ENCODE assay signal across 11 cellular contexts in genomic region chr12:121568971-121569808, GRCh38. TPM values are rescaled to one million over a fixed set of nuclear protein-coding genes. Genes with fewer than 3 reads are reported as not detected.
DNase-seq lines count a peak whose midpoint lies in the region; ATAC-seq and TF ChIP-seq lines count a peak whose summit lies in the region.
"Had no signal": no experiment of that assay in that cellular context is flagged by ENCODE, and none has a peak within 500 bp of the region (broad histone marks: within the 10 kb centered on the region; RNA-seq: fewer than 3 reads in every experiment).

No MANE protein-coding gene starts in this region.

- H3K4me3 Mint-ChIP-seq in stimulated activated memory B cell treated with anti-CD40 and anti-IgM and Interleukin-4, amounts not matched to agents 10 μg/mL and 1 μg/mL and 100 μg/mL, for 72 hours = no peak overlapping the region
- H3K4me3 Mint-ChIP-seq: activated CD8-positive, alpha-beta T cell treated with anti-CD3 and anti-CD28 coated beads, Interleukin-2, amount 10 ng/mL, durations not matched to agents 7 days and 5 days had no signal

- H3K27ac Mint-ChIP-seq in stimulated activated memory B cell treated with anti-CD40 and anti-IgM and Interleukin-4, amounts not matched to agents 10 μg/mL and 1 μg/mL and 100 μg/mL, for 72 hours = no peak overlapping the region
- H3K27ac Mint-ChIP-seq: activated CD8-positive, alpha-beta T cell treated with anti-CD3 and anti-CD28 coated beads, Interleukin-2, amount 10 ng/mL, durations not matched to agents 7 days and 5 days had no signal

- H3K4me2 ChIP-seq in Karpas-422 (ENCODE audit: low read depth, low read length, poor library complexity, severe bottlenecking) = peak overlapping the region; percentile 67

- H3K27me3 ChIP-seq in Karpas-422 (ENCODE audit: low read length) (no peaks in the 10 kb centered on the region), lung (ENCODE audit: control insufficient read depth, insufficient read depth) (no peaks in the 10 kb centered on the region)
- H3K27me3 ChIP-seq: body of pancreas had no signal

- H3K4me1 ChIP-seq in Karpas-422 (ENCODE audit: low read length) = peaks cover 15% of the 10 kb centered on the region
- no peaks in the 10 kb centered on the region for H3K4me1 ChIP-seq in lung (ENCODE audit: control insufficient read depth in 2 of 2, insufficient read depth in 2 of 2, low read length in 2 of 2)
- H3K4me1 ChIP-seq: body of pancreas had no signal

- peak overlapping the region; percentile 34 for H3K4me3 ChIP-seq in Karpas-422 (ENCODE audit: low read length)
- peak overlapping the region; percentile 19 for H3K4me3 ChIP-seq in coronary artery
- H3K4me3 ChIP-seq in lung = no peak overlapping the region
- H3K4me3 ChIP-seq: body of pancreas had no signal

- peak overlapping the region; percentile 46 for H3K9ac ChIP-seq in Karpas-422 (ENCODE audit: low read length)

- H3K27ac ChIP-seq in Karpas-422 (ENCODE audit: low read length) = 0 out of 2 replicates have a peak overlapping the region, but pooled peaks have one; percentile 9
- H3K27ac ChIP-seq in coronary artery = peak overlapping the region in 1 of 2 donors; percentile 24
- H3K27ac ChIP-seq in lung (ENCODE audit: low read depth in 1 of 2, low read length in 1 of 2) = peak overlapping the region in 1 of 2 donors; percentile 45
- H3K27ac ChIP-seq: body of pancreas had no signal

- H3K9me3 ChIP-seq in Karpas-422 (ENCODE audit: low read length) = no peaks in the 10 kb centered on the region
- no peaks in the 10 kb centered on the region for H3K9me3 ChIP-seq in lung (ENCODE audit: control insufficient read depth in 2 of 2, insufficient read depth in 1 of 2, low read length in 1 of 2)
- H3K9me3 ChIP-seq: body of pancreas had no signal

- peaks cover 25% of the 10 kb centered on the region for H3K4me1 Mint-ChIP-seq in stimulated activated memory B cell treated with anti-CD40 and anti-IgM and Interleukin-4, amounts not matched to agents 10 μg/mL and 1 μg/mL and 100 μg/mL, for 72 hours

- H3K79me2 ChIP-seq in Karpas-422 (ENCODE audit: low read length) = no peaks in the 10 kb centered on the region

- no peaks in the 10 kb centered on the region for H4K20me1 ChIP-seq in Karpas-422 (ENCODE audit: insufficient read depth, low read depth, low read length)

- DNase-seq in Karpas-422 = peak; percentile 56
- DNase-seq in coronary artery (ENCODE audit: low spot score) = no peak
- peak; percentile 34 for DNase-seq in lung (ENCODE audit: low spot score)
- DNase-seq in G401 (ENCODE audit: low spot score) = no peak
- no peak for DNase-seq in HCEC 1CT
- no peak for DNase-seq in cerebellum (ENCODE audit: low spot score)
- no peak for DNase-seq in NOMO-1 (lab: John Stamatoyannopoulos, UW; ENCODE audit: unreplicated experiment in 2 of 2)
- DNase-seq: activated CD8-positive, alpha-beta T cell treated with anti-CD3 and anti-CD28 coated beads, Interleukin-2, amount 10 ng/mL, durations not matched to agents 7 days and 5 days; body of pancreas; NCI-H345 had no signal

- H3K36me3 ChIP-seq in Karpas-422 (ENCODE audit: insufficient read depth, low read length) = no peaks in the 10 kb centered on the region
- peaks cover 0 to 7% of the 10 kb centered on the region in 2 donors for H3K36me3 ChIP-seq in lung (ENCODE audit: control insufficient read depth in 2 of 2, insufficient read depth in 2 of 2, low read length in 2 of 2)

- peaks cover 30% of the 10 kb centered on the region for H3K36me3 Mint-ChIP-seq in stimulated activated memory B cell treated with anti-CD40 and anti-IgM and Interleukin-4, amounts not matched to agents 10 μg/mL and 1 μg/mL and 100 μg/mL, for 72 hours

- H2AFZ ChIP-seq in Karpas-422 (ENCODE audit: low read length) = peak overlapping the region; percentile 85

- 68 to 83% methylated on average over 14 of the region's 14 CpGs for WGBS in lung, 2 donors

- ATAC-seq in lung (ENCODE audit: insufficient read depth, low FRiP score) = no peak
- peak; percentile 12 for ATAC-seq in stimulated activated memory B cell treated with anti-CD40 and anti-IgM and Interleukin-4, amounts not matched to agents 10 μg/mL and 1 μg/mL and 100 μg/mL, for 72 hours
- ATAC-seq: activated CD8-positive, alpha-beta T cell treated with anti-CD3 and anti-CD28 coated beads, Interleukin-2, amount 10 ng/mL, durations not matched to agents 7 days and 5 days; body of pancreas had no signal

- no peaks in the 10 kb centered on the region for H3K9me3 Mint-ChIP-seq in stimulated activated memory B cell treated with anti-CD40 and anti-IgM and Interleukin-4, amounts not matched to agents 10 μg/mL and 1 μg/mL and 100 μg/mL, for 72 hours

- TF ChIP-seq CTCF in coronary artery (IDR thresholded peaks at IDR 0.05) (no peak), lung (IDR thresholded peaks at IDR 0.05; ENCODE audit: control extremely low read depth, extremely low read depth) (no peak)

- no peaks in the 10 kb centered on the region for H3K27me3 Mint-ChIP-seq in stimulated activated memory B cell treated with anti-CD40 and anti-IgM and Interleukin-4, amounts not matched to agents 10 μg/mL and 1 μg/mL and 100 μg/mL, for 72 hours

- in situ Hi-C loops in G401 (cut with HindIII; ENCODE audit: low sequenced_read_pairs) = no loop called here

- H3K9me2 ChIP-seq in Karpas-422 (replicated peaks; ENCODE audit: insufficient read depth, low read length) = no peaks in the 10 kb centered on the region

RNA-seq across cellular contexts. Expression of gene KDM2B, which starts 11.6 kb away (rescaled TPM):
- total RNA-seq in Karpas-422 (2014; rRNA removed; shearing (Covaris generic); ENCODE audit: low replicate concordance) = 39.1 and 102 TPM in 2 replicates
- total RNA-seq in lung = 10 to 100 TPM; 30.6 to 44.5 TPM
- 10 to 100 TPM; 13.8 to 18.6 TPM for polyA plus RNA-seq in lung
- total RNA-seq in G401 (2014; rRNA removed; shearing (Covaris generic)) = 43.8 and 73.4 TPM in 2 replicates
- total RNA-seq in cerebellum = 48.4 TPM

RNA-seq across cellular contexts. Expression of gene ORAI1, which starts 57.1 kb away (rescaled TPM):
- total RNA-seq in Karpas-422 (2014; rRNA removed; shearing (Covaris generic); ENCODE audit: low replicate concordance) = 17.6 and 20.3 TPM in 2 replicates
- total RNA-seq in lung (10 to 100 TPM; 17.1 to 33.7 TPM), cerebellum (4.0 TPM)
- polyA plus RNA-seq in lung = 10 to 100 TPM; 15.2 to 32.5 TPM
- total RNA-seq in G401 (2014; rRNA removed; shearing (Covaris generic)) = 22.3 and 27.4 TPM in 2 replicates

Comparison
In these comparisons a context has a peak if more than half of its experiments do, and no peak if none do; other contexts are left out.
1. DNase-seq: peak in Karpas-422 (single experiment) and lung (single experiment); none in coronary artery (single experiment), G401 (single experiment), HCEC 1CT (single experiment), cerebellum (single experiment) and NOMO-1 (0 of 2).